In genomic region chr1:244273845-244274619, GRCh38 we compare ENCODE assay signal across 8 cellular contexts.
DNase-seq lines count a peak whose midpoint lies in the region; FAIRE-seq and TF ChIP-seq lines count a peak whose summit lies in the region.

No MANE protein-coding gene starts in this region.

- POLR2A ChIA-PET in HEK293T (lab: Yijun Ruan, JAX) = no interaction called here

- CTCF ChIA-PET in HEK293T (lab: Yijun Ruan, JAX) = interaction anchor here (0.5 to 0.7 kb wide), 2 partner anchors 547 to 588 kb away, joined by 3 read pairs; no protein-coding TSS in a partner anchor

- peak; percentile 52 for FAIRE-seq in HTR-8/SVneo (lab: Jason Lieb, UNC)

- DNase-seq in AG08395 (ENCODE audit: low spot score) = peak; percentile 95
- peak; percentile 91 for DNase-seq in HTR-8/SVneo (ENCODE audit: insufficient read length, low spot score)
- peak; percentile 80 for DNase-seq in amniotic stem cell (lab: John Stamatoyannopoulos, UW)
- peak in 29 of 51 donors; percentile 1 to 76 (median 22) for DNase-seq in hypothalamus (lab: John Stamatoyannopoulos, UW)
- no peak for DNase-seq in HEK293T (ENCODE audit: extremely low spot score)
- no peak for DNase-seq in activated naive CD4-positive, alpha-beta T cell (lab: John Stamatoyannopoulos, UW)
- DNase-seq in NCI-H524 treated with DMSO at 0.1 percent for 48 hours (lab: John Stamatoyannopoulos, UW) = no peak

- peak overlapping the region; percentile 19 for H3K27ac ChIP-seq in temporal lobe (ENCODE audit: low read depth, low read length)

TF ChIP-seq in HEK293T, 16 proteins besides CTCF, POLR2A, EP300 and RAD21:
- TF ChIP-seq SP1 (IDR thresholded peaks at IDR 0.05) (no peak), ELF4 (IDR thresholded peaks at IDR 0.05) (no peak), HDGF (IDR thresholded peaks at IDR 0.05; ENCODE audit: borderline replicate concordance) (no peak), FOXA1 (IDR thresholded peaks at IDR 0.05) (no peak), ARNT (IDR thresholded peaks at IDR 0.05) (no peak), TARDBP (IDR thresholded peaks at IDR 0.05) (no peak), SUZ12 (IDR thresholded peaks at IDR 0.05) (no peak), ZNF384 (IDR thresholded peaks at IDR 0.05) (no peak), LEF1 (IDR thresholded peaks at IDR 0.05; ENCODE audit: borderline replicate concordance) (no peak), FOXM1 (IDR thresholded peaks at IDR 0.05; ENCODE audit: borderline replicate concordance) (no peak), BHLHE40 (IDR thresholded peaks at IDR 0.05; ENCODE audit: borderline replicate concordance) (no peak), FOXK2 (IDR thresholded peaks at IDR 0.05) (no peak), NFRKB (IDR thresholded peaks at IDR 0.05) (no peak), L3MBTL2 (conservative IDR thresholded peaks at IDR 0.05) (no peak), CTBP1 (IDR thresholded peaks at IDR 0.05; ENCODE audit: borderline replicate concordance) (no peak)
- TF ChIP-seq, protein P1, sequence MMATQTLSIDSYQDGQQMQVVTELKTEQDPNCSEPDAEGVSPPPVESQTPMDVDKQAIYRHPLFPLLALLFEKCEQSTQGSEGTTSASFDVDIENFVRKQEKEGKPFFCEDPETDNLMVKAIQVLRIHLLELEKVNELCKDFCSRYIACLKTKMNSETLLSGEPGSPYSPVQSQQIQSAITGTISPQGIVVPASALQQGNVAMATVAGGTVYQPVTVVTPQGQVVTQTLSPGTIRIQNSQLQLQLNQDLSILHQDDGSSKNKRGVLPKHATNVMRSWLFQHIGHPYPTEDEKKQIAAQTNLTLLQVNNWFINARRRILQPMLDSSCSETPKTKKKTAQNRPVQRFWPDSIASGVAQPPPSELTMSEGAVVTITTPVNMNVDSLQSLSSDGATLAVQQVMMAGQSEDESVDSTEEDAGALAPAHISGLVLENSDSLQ (IDR thresholded peaks at IDR 0.05) = no peak

Comparison
In these comparisons a context has a peak if more than half of its experiments do, and no peak if none do; other contexts are left out.
1. DNase-seq: peak in AG08395 (single experiment), HTR-8/SVneo (single experiment), amniotic stem cell (single experiment) and hypothalamus (29 of 51); none in HEK293T (single experiment), activated naive CD4-positive, alpha-beta T cell (0 of 4) and NCI-H524 treated with DMSO at 0.1 percent for 48 hours (single experiment).